8 cellular contexts compared by ENCODE assay signal in the genomic region with DNA sequence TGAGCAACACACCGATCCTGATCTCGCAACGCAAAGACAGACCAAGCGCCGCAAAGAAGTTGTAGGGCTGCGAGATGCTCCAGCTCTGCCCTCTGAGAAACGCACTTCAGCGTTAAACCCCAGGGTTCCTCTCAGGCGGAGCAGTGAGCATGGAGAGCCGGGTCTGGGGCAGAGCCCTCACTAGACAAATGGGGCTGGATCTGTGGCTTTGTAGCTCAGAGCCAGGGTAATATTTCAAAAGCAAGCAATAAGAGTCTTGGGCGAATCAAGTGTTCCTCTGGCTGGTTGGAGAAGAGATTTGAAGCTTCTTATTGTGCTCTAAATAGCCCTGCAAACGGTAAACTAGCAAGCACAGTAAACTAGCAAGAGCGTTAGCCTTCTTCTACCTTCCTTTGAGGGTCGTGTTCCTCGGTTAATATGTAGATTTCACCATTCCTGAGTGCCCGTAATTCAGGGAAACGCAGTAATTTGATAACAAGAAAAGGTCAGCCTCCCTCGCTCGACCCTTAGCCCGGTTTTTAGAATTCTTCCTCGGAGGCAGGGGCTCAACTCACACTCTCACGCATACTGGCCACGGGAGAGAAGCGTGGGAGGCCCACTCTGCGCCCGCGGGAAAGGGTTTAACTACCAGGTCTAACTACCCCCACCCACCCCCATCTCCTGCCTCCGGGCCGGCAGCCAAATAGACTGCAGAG. TPM values are rescaled to one million over a fixed set of nuclear protein-coding genes. Genes with fewer than 3 reads are reported as not detected.
DNase-seq lines count a peak whose midpoint lies in the region; ATAC-seq, FAIRE-seq and TF ChIP-seq lines count a peak whose summit lies in the region.

No MANE protein-coding gene starts in this region.

- H3K36me3 Mint-ChIP-seq in stimulated activated naive CD8-positive, alpha-beta T cell treated with anti-CD3 and anti-CD28 coated beads, Interleukin-15, Interleukin-2, amounts not matched to agents 100 ng/mL and 50 ng/mL, for 24 hours (ENCODE audit: low read depth) = peaks cover 4% of the 10 kb centered on the region
- H3K36me3 Mint-ChIP-seq in glutamatergic neuron (ENCODE audit: unreplicated experiment) = no peaks in the 10 kb centered on the region

- peak overlapping the region; percentile 15 to 70 (median 53) for H3K27ac ChIP-seq in sigmoid colon

- H3K4me1 ChIP-seq in sigmoid colon = no peaks in the 10 kb centered on the region

- no peak for TF ChIP-seq POLR2A in sigmoid colon (IDR thresholded peaks at IDR 0.05)

- 7 to 28% methylated on average over 29 of the region's 29 CpGs for WGBS in sigmoid colon, 2 donors

- peaks cover 46% of the 10 kb centered on the region for H3K27me3 Mint-ChIP-seq in stimulated activated naive CD8-positive, alpha-beta T cell treated with anti-CD3 and anti-CD28 coated beads, Interleukin-15, Interleukin-2, amounts not matched to agents 100 ng/mL and 50 ng/mL, for 24 hours
- H3K27me3 Mint-ChIP-seq in glutamatergic neuron (ENCODE audit: unreplicated experiment) = peaks cover 11% of the 10 kb centered on the region

- no peaks in the 10 kb centered on the region for H3K27me3 ChIP-seq in sigmoid colon

- TF ChIP-seq EP300 in sigmoid colon (IDR thresholded peaks at IDR 0.05) = no peak

- TF ChIP-seq CTCF in glutamatergic neuron (IDR thresholded peaks at IDR 0.05; ENCODE audit: partially characterized antibody, unreplicated experiment) = no peak
- TF ChIP-seq CTCF in sigmoid colon (IDR thresholded peaks at IDR 0.05) = no peak

- DNase-seq in stimulated activated naive CD8-positive, alpha-beta T cell treated with anti-CD3 and anti-CD28 coated beads, Interleukin-15, Interleukin-2, amounts not matched to agents 100 U/mL and 50 U/mL, for 24 hours = no peak
- DNase-seq in RCC 7860 (ENCODE audit: low spot score) = peak; percentile 62
- DNase-seq in glutamatergic neuron = peak; percentile 23
- DNase-seq in sigmoid colon = peak; percentile 64
- no peak for DNase-seq in amniotic stem cell (lab: John Stamatoyannopoulos, UW)

- peaks cover 19% of the 10 kb centered on the region for H3K4me1 Mint-ChIP-seq in stimulated activated naive CD8-positive, alpha-beta T cell treated with anti-CD3 and anti-CD28 coated beads, Interleukin-15, Interleukin-2, amounts not matched to agents 100 ng/mL and 50 ng/mL, for 24 hours (ENCODE audit: low read depth)
- H3K4me1 Mint-ChIP-seq in glutamatergic neuron (ENCODE audit: low read depth, unreplicated experiment) = peaks cover 2% of the 10 kb centered on the region

- no peaks in the 10 kb centered on the region for H3K36me3 ChIP-seq in sigmoid colon

- intact Hi-C loops in sigmoid colon (cut with DNase I) = loop anchor here (5.0 kb wide), 1 partner anchor 300 kb away; a partner anchor contains a TSS

- H3K9me3 Mint-ChIP-seq in stimulated activated naive CD8-positive, alpha-beta T cell treated with anti-CD3 and anti-CD28 coated beads, Interleukin-15, Interleukin-2, amounts not matched to agents 100 ng/mL and 50 ng/mL, for 24 hours = no peaks in the 10 kb centered on the region
- peaks cover 6% of the 10 kb centered on the region for H3K9me3 Mint-ChIP-seq in glutamatergic neuron (ENCODE audit: unreplicated experiment)

- peak overlapping the region; percentile 61 for H3K4me3 Mint-ChIP-seq in stimulated activated naive CD8-positive, alpha-beta T cell treated with anti-CD3 and anti-CD28 coated beads, Interleukin-15, Interleukin-2, amounts not matched to agents 100 ng/mL and 50 ng/mL, for 24 hours
- H3K4me3 Mint-ChIP-seq in glutamatergic neuron (ENCODE audit: unreplicated experiment) = peak overlapping the region; percentile 30

- no peak for ATAC-seq in stimulated activated naive CD8-positive, alpha-beta T cell treated with anti-CD3 and anti-CD28 coated beads, Interleukin-15, Interleukin-2, amounts not matched to agents 100 U/mL and 50 U/mL, for 24 hours
- ATAC-seq in HG02840 (IDR thresholded peaks at IDR 0.05; ENCODE audit: low FRiP score, unreplicated experiment) (no peak), GM18858 (IDR thresholded peaks at IDR 0.05; ENCODE audit: unreplicated experiment) (no peak)

- H3K27ac Mint-ChIP-seq in stimulated activated naive CD8-positive, alpha-beta T cell treated with anti-CD3 and anti-CD28 coated beads, Interleukin-15, Interleukin-2, amounts not matched to agents 100 ng/mL and 50 ng/mL, for 24 hours = no peak overlapping the region
- H3K27ac Mint-ChIP-seq in glutamatergic neuron (ENCODE audit: unreplicated experiment) = no peak overlapping the region

- no peaks in the 10 kb centered on the region for H3K9me3 ChIP-seq in sigmoid colon

- H3K4me3 ChIP-seq in sigmoid colon = peak overlapping the region in 3 of 4 donors; percentile 17 to 32 (median 18)

- peak; percentile 52 for FAIRE-seq in RCC 7860 (lab: Jason Lieb, UNC)

RNA-seq across cellular contexts. Expression of a gene that starts 6.7 kb away (rescaled TPM):
- total RNA-seq in glutamatergic neuron (ENCODE audit: unreplicated experiment) (12.1 TPM), sigmoid colon (10 to 100 TPM; 13.0 to 19.3 (median 16.8) TPM)
- 10 to 100 TPM; 23.1 to 34.2 (median 27.7) TPM for polyA plus RNA-seq in sigmoid colon

Comparison
In these comparisons a context has a peak if more than half of its experiments do, and no peak if none do; other contexts are left out.
1. DNase-seq: peak in RCC 7860 (single experiment), glutamatergic neuron (single experiment) and sigmoid colon (single experiment); none in stimulated activated naive CD8-positive, alpha-beta T cell treated with anti-CD3 and anti-CD28 coated beads, Interleukin-15, Interleukin-2, amounts not matched to agents 100 U/mL and 50 U/mL, for 24 hours (single experiment) and amniotic stem cell (single experiment).